1 cellular context compared by ENCODE assay signal in genomic region chr10:97196213-97197029, GRCh38.
TF ChIP-seq lines count a peak whose summit lies in the region.

No MANE protein-coding gene starts in this region.

TF ChIP-seq in GM23338, 12 proteins besides CTCF, POLR2A, EP300 and RAD21 (continued from another document):
- TF ChIP-seq ZNF462 (CRISPR knock-in tag; IDR thresholded peaks at IDR 0.05) (no peak), EZH2 (IDR thresholded peaks at IDR 0.05; ENCODE audit: low read depth, unreplicated experiment) (no peak), CREB1 (CRISPR knock-in tag; IDR thresholded peaks at IDR 0.05; ENCODE audit: low read depth) (no peak), ZNF114 (CRISPR knock-in tag; IDR thresholded peaks at IDR 0.05) (no peak), STAT1 (IDR thresholded peaks at IDR 0.05; ENCODE audit: unreplicated experiment) (no peak), JUNB (IDR thresholded peaks at IDR 0.05; ENCODE audit: unreplicated experiment) (no peak)
